ENCODE assay signal across 8 cellular contexts in genomic region chr17:76000016-76000754, GRCh38. TPM values are rescaled to one million over a fixed set of nuclear protein-coding genes. Genes with fewer than 3 reads are reported as not detected.
DNase-seq lines count a peak whose midpoint lies in the region; ATAC-seq and TF ChIP-seq lines count a peak whose summit lies in the region.

No MANE protein-coding gene starts in this region.

- no peak for ATAC-seq in HG02610 (IDR thresholded peaks at IDR 0.05; ENCODE audit: unreplicated experiment)
- no peak for ATAC-seq in GM18868 (IDR thresholded peaks at IDR 0.05; ENCODE audit: unreplicated experiment)

- no peak overlapping the region for H3K4me3 ChIP-seq in HUES6 (ENCODE audit: low read depth, low read length)
- H3K4me3 ChIP-seq in liver (ENCODE audit: low read depth in 1 of 3, low read length in 3 of 3): no peak overlapping the region

- H3K4me1 ChIP-seq in HUES6 (ENCODE audit: control insufficient read depth, insufficient read depth, low read length): peaks cover 3% of the 10 kb centered on the region; the same call in 1 of the 2 replicates
- H3K4me1 ChIP-seq in liver (ENCODE audit: control insufficient read depth in 4 of 4, insufficient read depth in 4 of 4, low read length in 3 of 4): peaks cover 28 to 95% (median 71%) of the 10 kb centered on the region in 4 donors

- H3K36me3 ChIP-seq in HUES6 (ENCODE audit: control insufficient read depth, insufficient read depth, low read length): peaks cover 19% of the 10 kb centered on the region
- H3K36me3 ChIP-seq in liver (ENCODE audit: control insufficient read depth in 4 of 4, insufficient read depth in 3 of 4, low read depth in 1 of 4, low read length in 3 of 4): peaks cover 0 to 2% (median 0%) of the 10 kb centered on the region in 4 donors

- H3K9me3 ChIP-seq in HUES6 (ENCODE audit: control insufficient read depth, insufficient read depth, low read depth, low read length) (no peaks in the 10 kb centered on the region), liver (ENCODE audit: control insufficient read depth in 4 of 4, low read length in 3 of 4) (no peaks in the 10 kb centered on the region)

- H3K27me3 ChIP-seq in HUES6 (ENCODE audit: control insufficient read depth, insufficient read depth, low read length): no peaks in the 10 kb centered on the region
- no peaks in the 10 kb centered on the region for H3K27me3 ChIP-seq in liver (ENCODE audit: control insufficient read depth in 4 of 4, insufficient read depth in 4 of 4, low read length in 3 of 4)

- in situ Hi-C loops in T47D (cut with HindIII; ENCODE audit: low pct_unique_long_range_greater_than_20kb, low sequenced_read_pairs): no loop called here

- WGBS in liver: 40% methylated on average over 31 of the region's 31 CpGs

- peak; percentile 38 to 69 for TF ChIP-seq RAD21 in liver (IDR thresholded peaks at IDR 0.05)

- peak; percentile 61 for DNase-seq in CMK (ENCODE audit: low read depth)
- peak; percentile 74 to 88 for DNase-seq in T47D (ENCODE audit: low read depth in 1 of 2, low spot score in 1 of 2)
- peak; percentile 31 for DNase-seq in stimulated activated CD8-positive, alpha-beta memory T cell treated with anti-CD3 and anti-CD28 coated beads, Interleukin-7, amount 100 ng/mL, for 24 hours (ENCODE audit: low read depth)

- H3K27ac ChIP-seq in HUES6 (ENCODE audit: low read depth, low read length): peak overlapping the region; percentile 55
- peak overlapping the region; percentile 85 for H3K27ac ChIP-seq in VCaP
- H3K27ac ChIP-seq in liver (ENCODE audit: low read depth in 1 of 2, low read length in 2 of 2): peak overlapping the region; percentile 58 to 63

- H3K9ac ChIP-seq in HUES6 (ENCODE audit: low read length) (no peak overlapping the region), liver (ENCODE audit: low read depth in 1 of 2, low read length in 2 of 2) (no peak overlapping the region)

- TF ChIP-seq CTCF in VCaP (conservative IDR thresholded peaks at IDR 0.05): peak; percentile 94
- peak; percentile 61 for TF ChIP-seq CTCF in liver (IDR thresholded peaks at IDR 0.05; ENCODE audit: low read depth, low read length, missing input control)

TF ChIP-seq in liver, 16 proteins besides CTCF, POLR2A, EP300 and RAD21:
- TF ChIP-seq HNF4A (conservative IDR thresholded peaks at IDR 0.05) (peak; percentile 7 to 27), NR2F2 (IDR thresholded peaks at IDR 0.05) (no peak), FOXA2 (IDR thresholded peaks at IDR 0.05) (peak; percentile 27), RXRA (IDR thresholded peaks at IDR 0.05) (peak; percentile 22 to 55), YY1 (IDR thresholded peaks at IDR 0.05) (no peak), ATF3 (IDR thresholded peaks at IDR 0.05) (no peak), SP1 (IDR thresholded peaks at IDR 0.05) (no peak)

RNA-seq across cellular contexts. Expression of gene CDK3, which starts 0.5 kb away (rescaled TPM):
- total RNA-seq in liver: 1 to 10 TPM; 1.5 to 6.3 TPM
- polyA plus RNA-seq in liver: 1 to 10 TPM; 2.6 TPM

RNA-seq across cellular contexts. Expression of gene TEN1, which starts 21.1 kb away (rescaled TPM):
- 10 to 100 TPM; 12.0 to 18.3 TPM for total RNA-seq in liver
- 10 to 100 TPM; 14.6 to 30.0 TPM for polyA plus RNA-seq in liver

RNA-seq across cellular contexts. Expression of gene ACOX1, which starts 21.2 kb away (rescaled TPM):
- total RNA-seq in liver: 100 to 1,000 TPM in 1 of 2 donors, 10 to 100 TPM in 1; 81.1 to 293 TPM
- polyA plus RNA-seq in liver: 10 to 100 TPM; 33.3 to 45.7 TPM

RNA-seq across cellular contexts. Expression of gene EVPL, which starts 26.9 kb away (rescaled TPM):
- under 1 TPM in 1 of 2 donors, not detected in 1; 0.33 TPM for total RNA-seq in liver
- under 1 TPM; 0.03 to 0.21 TPM for polyA plus RNA-seq in liver

RNA-seq across cellular contexts. Expression of gene FBF1, which starts 59.3 kb away (rescaled TPM):
- total RNA-seq in liver: 1 to 10 TPM; 2.3 to 5.6 TPM
- polyA plus RNA-seq in liver: 1 to 10 TPM in 1 of 2 donors, under 1 TPM in 1; 0.39 to 1.2 TPM

Comparison
In these comparisons a context has a peak if more than half of its experiments do, and no peak if none do; other contexts are left out.
1. DNase-seq: peak in every context shown above with its lines; median percentile 81 in T47D; 61 in CMK; 31 in stimulated activated CD8-positive, alpha-beta memory T cell treated with anti-CD3 and anti-CD28 coated beads, Interleukin-7, amount 100 ng/mL, for 24 hours.